12 cellular contexts compared by ENCODE assay signal in genomic region chr12:132888852-132889251, GRCh38. TPM values are rescaled to one million over a fixed set of nuclear protein-coding genes. Genes with fewer than 3 reads are reported as not detected.
DNase-seq lines count a peak whose midpoint lies in the region; ATAC-seq and TF ChIP-seq lines count a peak whose summit lies in the region.
"Had no signal": no experiment of that assay in that cellular context is flagged by ENCODE, and none has a peak within 500 bp of the region (broad histone marks: within the 10 kb centered on the region; RNA-seq: fewer than 3 reads in every experiment).

No MANE protein-coding gene starts in this region.

- peaks cover 0 to 15% (median 8%) of the 10 kb centered on the region in 4 donors for H3K4me1 ChIP-seq in transverse colon

- no peaks in the 10 kb centered on the region for H3K9me3 ChIP-seq in transverse colon

- no peak overlapping the region for H3K4me3 ChIP-seq in transverse colon

- no peaks in the 10 kb centered on the region for H3K27me3 ChIP-seq in transverse colon
- H3K27me3 ChIP-seq: heart right ventricle had no signal

- peak overlapping the region; percentile 93 to 98 (median 94) for H3K27ac ChIP-seq in transverse colon

- no peak for DNase-seq in activated naive CD4-positive, alpha-beta T cell treated with anti-CD3 and anti-CD28 coated beads for 36 hours
- no peak for DNase-seq in activated naive CD4-positive, alpha-beta T cell (lab: John Stamatoyannopoulos, UW)
- DNase-seq in activated naive CD4-positive, alpha-beta T cell treated with anti-CD3 and anti-CD28 coated beads, Interleukin-2, amount 50 U/mL, for 72 hours (ENCODE audit: low spot score in 2 of 2), result no peak
- DNase-seq in immature natural killer cell, result no peak
- DNase-seq in transverse colon, result no peak
- DNase-seq in GM10248 (ENCODE audit: extremely low spot score), result no peak
- DNase-seq: GF-D8, heart right ventricle, small intestine, T-helper 9 cell had no signal

- H3K36me3 Mint-ChIP-seq in activated naive CD4-positive, alpha-beta T cell treated with anti-CD3 and anti-CD28 coated beads for 36 hours (ENCODE audit: low read depth), result peaks cover 23% of the 10 kb centered on the region
- H3K36me3 Mint-ChIP-seq in activated naive CD4-positive, alpha-beta T cell treated with anti-CD3 and anti-CD28 coated beads, Interleukin-2, amount 50 U/mL, for 72 hours, result peaks cover 16 to 50% of the 10 kb centered on the region in 2 donors
- peaks cover 3 to 5% (median 4%) of the 10 kb centered on the region in 3 donors for H3K36me3 Mint-ChIP-seq in immature natural killer cell

- intact Hi-C loops in activated naive CD4-positive, alpha-beta T cell treated with anti-CD3 and anti-CD28 coated beads for 36 hours (cut with micrococcal nuclease), result no loop called here
- intact Hi-C loops in transverse colon (cut with DNase I; ENCODE audit: low total_unique reads), result no loop called here

- peak overlapping the region; percentile 79 for H3K27ac Mint-ChIP-seq in activated naive CD4-positive, alpha-beta T cell treated with anti-CD3 and anti-CD28 coated beads for 36 hours
- peak overlapping the region; percentile 65 to 100 for H3K27ac Mint-ChIP-seq in activated naive CD4-positive, alpha-beta T cell treated with anti-CD3 and anti-CD28 coated beads, Interleukin-2, amount 50 U/mL, for 72 hours
- H3K27ac Mint-ChIP-seq in immature natural killer cell, result peak overlapping the region; percentile 73 to 100 (median 100)

- POLR2A ChIA-PET in GM10248 (lab: Yijun Ruan, JAX), result no interaction called here

- CTCF ChIA-PET in activated naive CD4-positive, alpha-beta T cell treated with anti-CD3 and anti-CD28 coated beads for 36 hours (lab: Charles Lee), result interaction anchor here (0.9 kb wide), 1 partner anchor 16 kb away, joined by 3 read pairs; no protein-coding TSS in a partner anchor
- CTCF ChIA-PET in GM10248 (lab: Yijun Ruan, JAX), result no interaction called here

- TF ChIP-seq POLR2A in transverse colon (IDR thresholded peaks at IDR 0.05), result no peak

- H3K36me3 ChIP-seq in transverse colon, result peaks cover 0 to 2% (median 0%) of the 10 kb centered on the region in 4 donors

- peaks cover 3% of the 10 kb centered on the region for H3K9me3 Mint-ChIP-seq in activated naive CD4-positive, alpha-beta T cell treated with anti-CD3 and anti-CD28 coated beads for 36 hours
- H3K9me3 Mint-ChIP-seq in activated naive CD4-positive, alpha-beta T cell treated with anti-CD3 and anti-CD28 coated beads, Interleukin-2, amount 50 U/mL, for 72 hours, result peaks cover 0 to 15% of the 10 kb centered on the region in 2 donors
- peaks cover 0 to 3% (median 0%) of the 10 kb centered on the region in 6 donors for H3K9me3 Mint-ChIP-seq in immature natural killer cell

- in situ Hi-C loops in transverse colon (cut with MboI; ENCODE audit: low pct_ligation_motif_present in 1 of 4, low pct_unique_long_range_greater_than_20kb in 1 of 4, low sequenced_read_pairs in 3 of 4), result no loop called here

- 73 to 85% methylated on average over 3 to 6 of the region's 6 CpGs for WGBS in transverse colon (ENCODE audit: low coverage in 1 of 2), 2 donors

- peaks cover 26% of the 10 kb centered on the region for H3K4me1 Mint-ChIP-seq in activated naive CD4-positive, alpha-beta T cell treated with anti-CD3 and anti-CD28 coated beads for 36 hours (ENCODE audit: low read depth)
- peaks cover 32 to 38% of the 10 kb centered on the region in 2 donors for H3K4me1 Mint-ChIP-seq in immature natural killer cell

- TF ChIP-seq EP300 in transverse colon (IDR thresholded peaks at IDR 0.05; ENCODE audit: low read depth), result no peak

- no peaks in the 10 kb centered on the region for H3K27me3 Mint-ChIP-seq in activated naive CD4-positive, alpha-beta T cell treated with anti-CD3 and anti-CD28 coated beads for 36 hours (ENCODE audit: low read depth)
- peaks cover 9 to 25% (median 11%) of the 10 kb centered on the region in 3 donors for H3K27me3 Mint-ChIP-seq in immature natural killer cell (ENCODE audit: low read depth in 3 of 3)

- H3K4me3 Mint-ChIP-seq in activated naive CD4-positive, alpha-beta T cell treated with anti-CD3 and anti-CD28 coated beads for 36 hours, result peak overlapping the region; percentile 58
- H3K4me3 Mint-ChIP-seq in immature natural killer cell, result peak overlapping the region; percentile 52 to 100 (median 71)

- TF ChIP-seq CTCF in transverse colon (IDR thresholded peaks at IDR 0.05) (no peak), GM10248 (IDR thresholded peaks at IDR 0.05; ENCODE audit: control extremely low read depth, extremely low read depth, low read depth, missing control alignments) (no peak)

- no peak for ATAC-seq in activated naive CD4-positive, alpha-beta T cell treated with anti-CD3 and anti-CD28 coated beads, Interleukin-2, amount 50 U/mL, for 72 hours
- ATAC-seq in HG02884 (IDR thresholded peaks at IDR 0.05; ENCODE audit: unreplicated experiment), result no peak
- no peak for ATAC-seq in GM19463 (IDR thresholded peaks at IDR 0.05; ENCODE audit: unreplicated experiment)

RNA-seq across cellular contexts. Expression of gene CHFR, which starts 1.4 kb away (rescaled TPM):
- 10 to 100 TPM; 27.2 to 32.8 TPM for total RNA-seq in activated naive CD4-positive, alpha-beta T cell treated with anti-CD3 and anti-CD28 coated beads for 36 hours
- total RNA-seq in activated naive CD4-positive, alpha-beta T cell treated with anti-CD3 and anti-CD28 coated beads, Interleukin-2, amount 50 U/mL, for 72 hours, result 10 to 100 TPM; 60.4 to 73.2 TPM
- polyA plus RNA-seq in immature natural killer cell, result 10 to 100 TPM; 28.9 to 66.5 (median 31.5) TPM
- total RNA-seq in transverse colon, result 100 to 1,000 TPM in 1 of 4 donors, 10 to 100 TPM in 3; 47.7 to 132 (median 61.9) TPM
